In the genomic region with DNA sequence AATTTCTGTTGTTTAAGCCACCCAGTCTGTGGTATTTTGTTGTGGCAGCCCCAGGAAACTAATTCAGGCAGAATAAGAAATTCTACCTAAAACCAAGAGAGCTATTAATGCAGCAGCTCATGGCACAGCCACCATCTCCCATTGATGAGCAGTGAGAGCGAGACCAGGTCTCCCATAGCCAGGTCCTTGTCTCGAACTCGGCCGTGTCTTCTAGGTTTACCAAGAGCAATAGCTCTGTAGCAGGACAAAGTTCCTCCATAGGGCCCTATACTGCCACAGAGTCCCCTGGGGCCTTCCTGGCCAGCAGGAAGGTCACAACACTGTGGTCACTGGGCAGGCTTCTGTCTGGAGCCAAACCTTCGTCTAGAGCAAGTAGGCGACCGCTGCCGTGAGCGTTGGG, we compare ENCODE assay signal across 24 cellular contexts. TPM values are rescaled to one million over a fixed set of nuclear protein-coding genes. Genes with fewer than 3 reads are reported as not detected.
A peak's percentile ranks its signal among the peaks of the same experiment; 100 is the strongest.
DNase-seq lines count a peak whose midpoint lies in the region; ATAC-seq and TF ChIP-seq lines count a peak whose summit lies in the region.
"Had no signal": no experiment of that assay in that cellular context is flagged by ENCODE, and none has a peak within 500 bp of the region (broad histone marks: within the 10 kb centered on the region; RNA-seq: fewer than 3 reads in every experiment).

No MANE protein-coding gene starts in this region.

- H3K27ac Mint-ChIP-seq in WTC11, result peak overlapping the region; percentile 7; the same call in 1 of the 2 replicates
- no peak overlapping the region for H3K27ac Mint-ChIP-seq in activated naive CD8-positive, alpha-beta T cell treated with anti-CD3 and anti-CD28 coated beads for 36 hours
- H3K27ac Mint-ChIP-seq: B cell; CD8-positive, alpha-beta T cell had no signal

- no peak for TF ChIP-seq POLR2A in esophagus muscularis mucosa (IDR thresholded peaks at IDR 0.05; ENCODE audit: low read depth)
- TF ChIP-seq POLR2A in thyroid gland (IDR thresholded peaks at IDR 0.05), result no peak

- peaks cover 31% of the 10 kb centered on the region for H3K4me1 Mint-ChIP-seq in WTC11
- no peaks in the 10 kb centered on the region for H3K4me1 Mint-ChIP-seq in activated naive CD8-positive, alpha-beta T cell treated with anti-CD3 and anti-CD28 coated beads for 36 hours
- H3K4me1 Mint-ChIP-seq: B cell had no signal

- H3K9me3 Mint-ChIP-seq in WTC11, result no peaks in the 10 kb centered on the region
- no peaks in the 10 kb centered on the region for H3K9me3 Mint-ChIP-seq in activated naive CD8-positive, alpha-beta T cell treated with anti-CD3 and anti-CD28 coated beads for 36 hours
- H3K9me3 Mint-ChIP-seq: CD8-positive, alpha-beta T cell had no signal

- CTCF ChIA-PET in WTC11 (lab: Charles Lee), result interaction anchor here (0.5 to 1.5 kb wide), 6 partner anchors 10 to 80 kb away, joined by 3 to 5 read pairs (median 3); no protein-coding TSS in a partner anchor

- WGBS in esophagus muscularis mucosa, result 93% methylated on average over 3 of the region's 9 CpGs
- WGBS in thyroid gland, 2 donors, result 87 to 92% methylated on average over 9 of the region's 9 CpGs

- H3K4me3 ChIP-seq in esophagus muscularis mucosa (no peak overlapping the region), thyroid gland (replicated peaks in 1 of 3) (no peak overlapping the region)
- H3K4me3 ChIP-seq: SK-N-MC had no signal

- no peaks in the 10 kb centered on the region for H3K27me3 Mint-ChIP-seq in WTC11 (ENCODE audit: low read depth)
- no peaks in the 10 kb centered on the region for H3K27me3 Mint-ChIP-seq in activated naive CD8-positive, alpha-beta T cell treated with anti-CD3 and anti-CD28 coated beads for 36 hours
- H3K27me3 Mint-ChIP-seq: B cell had no signal

- ATAC-seq in left ventricle myocardium superior (peak; percentile 32), WTC11 (no peak), GM19324 (IDR thresholded peaks at IDR 0.05; ENCODE audit: low FRiP score, unreplicated experiment) (no peak)
- ATAC-seq: CD8-positive, alpha-beta T cell had no signal

- peaks cover 0 to 16% (median 8%) of the 10 kb centered on the region in 4 donors for H3K4me1 ChIP-seq in esophagus muscularis mucosa
- peaks cover 15 to 20% of the 10 kb centered on the region in 2 donors for H3K4me1 ChIP-seq in thyroid gland

- POLR2A ChIA-PET in WTC11 (lab: Charles Lee), result interaction anchor here (1.3 kb wide), 1 partner anchor 50 kb away, joined by 4 read pairs; no protein-coding TSS in a partner anchor

- no peak for DNase-seq in left ventricle myocardium superior
- DNase-seq in cardiac septum (ENCODE audit: low spot score), result no peak
- DNase-seq in WTC11 (ENCODE audit: low spot score), result no peak
- DNase-seq in esophagus muscularis mucosa (ENCODE audit: extremely low spot score), result peak; percentile 84
- no peak for DNase-seq in thyroid gland
- DNase-seq in activated naive CD8-positive, alpha-beta T cell treated with anti-CD3 and anti-CD28 coated beads for 36 hours, result no peak
- DNase-seq: CD8-positive, alpha-beta T cell; DMS 273 treated with DMSO at 0.1 percent for 48 hours; DMS79; EL; GDM1; NCI-H1048; NCI-H1417; NCI-H1694; NCI-H2029 treated with DMSO at 0.1 percent for 48 hours; NCI-H446 treated with DMSO at 0.1 percent for 48 hours; NCI-H526; RPMI8226; SIG-M5 had no signal

- TF ChIP-seq CTCF in WTC11 (IDR thresholded peaks at IDR 0.05), result no peak
- no peak for TF ChIP-seq CTCF in esophagus muscularis mucosa (IDR thresholded peaks at IDR 0.05)
- TF ChIP-seq CTCF in thyroid gland (IDR thresholded peaks at IDR 0.05), result no peak

- no peaks in the 10 kb centered on the region for H3K9me3 ChIP-seq in esophagus muscularis mucosa
- no peaks in the 10 kb centered on the region for H3K9me3 ChIP-seq in thyroid gland

- TF ChIP-seq EP300 in esophagus muscularis mucosa (IDR thresholded peaks at IDR 0.05), result no peak

- intact Hi-C loops in left ventricle myocardium superior (cut with micrococcal nuclease), result no loop called here
- intact Hi-C loops in cardiac septum (cut with DNase I), result no loop called here
- intact Hi-C loops in esophagus muscularis mucosa (cut with DNase I), result no loop called here
- intact Hi-C loops in thyroid gland (cut with DNase I), result no loop called here

- H3K27ac ChIP-seq in esophagus muscularis mucosa (replicated peaks in 1 of 4) (no peak overlapping the region), thyroid gland (no peak overlapping the region)
- H3K27ac ChIP-seq: C4-2B, HL-60, SK-N-MC had no signal

- H3K36me3 ChIP-seq in esophagus muscularis mucosa (no peaks in the 10 kb centered on the region), thyroid gland (no peaks in the 10 kb centered on the region)

- H3K27me3 ChIP-seq in esophagus muscularis mucosa, result no peaks in the 10 kb centered on the region
- H3K27me3 ChIP-seq in thyroid gland, result no peaks in the 10 kb centered on the region

- no peak overlapping the region for H3K4me3 Mint-ChIP-seq in WTC11
- H3K4me3 Mint-ChIP-seq in activated naive CD8-positive, alpha-beta T cell treated with anti-CD3 and anti-CD28 coated beads for 36 hours, result no peak overlapping the region
- H3K4me3 Mint-ChIP-seq: B cell; CD8-positive, alpha-beta T cell had no signal

- peaks cover 19% of the 10 kb centered on the region for H3K36me3 Mint-ChIP-seq in WTC11
- no peaks in the 10 kb centered on the region for H3K36me3 Mint-ChIP-seq in activated naive CD8-positive, alpha-beta T cell treated with anti-CD3 and anti-CD28 coated beads for 36 hours
- H3K36me3 Mint-ChIP-seq: CD8-positive, alpha-beta T cell had no signal

TF ChIP-seq in WTC11, 78 proteins besides CTCF, POLR2A, EP300 and RAD21 (continues in another document):
- TF ChIP-seq ZNF532 (CRISPR knock-in tag; IDR thresholded peaks at IDR 0.05; ENCODE audit: borderline replicate concordance) (no peak), ZNF671 (CRISPR knock-in tag; IDR thresholded peaks at IDR 0.05) (no peak)
- TF ChIP-seq, protein P1, sequence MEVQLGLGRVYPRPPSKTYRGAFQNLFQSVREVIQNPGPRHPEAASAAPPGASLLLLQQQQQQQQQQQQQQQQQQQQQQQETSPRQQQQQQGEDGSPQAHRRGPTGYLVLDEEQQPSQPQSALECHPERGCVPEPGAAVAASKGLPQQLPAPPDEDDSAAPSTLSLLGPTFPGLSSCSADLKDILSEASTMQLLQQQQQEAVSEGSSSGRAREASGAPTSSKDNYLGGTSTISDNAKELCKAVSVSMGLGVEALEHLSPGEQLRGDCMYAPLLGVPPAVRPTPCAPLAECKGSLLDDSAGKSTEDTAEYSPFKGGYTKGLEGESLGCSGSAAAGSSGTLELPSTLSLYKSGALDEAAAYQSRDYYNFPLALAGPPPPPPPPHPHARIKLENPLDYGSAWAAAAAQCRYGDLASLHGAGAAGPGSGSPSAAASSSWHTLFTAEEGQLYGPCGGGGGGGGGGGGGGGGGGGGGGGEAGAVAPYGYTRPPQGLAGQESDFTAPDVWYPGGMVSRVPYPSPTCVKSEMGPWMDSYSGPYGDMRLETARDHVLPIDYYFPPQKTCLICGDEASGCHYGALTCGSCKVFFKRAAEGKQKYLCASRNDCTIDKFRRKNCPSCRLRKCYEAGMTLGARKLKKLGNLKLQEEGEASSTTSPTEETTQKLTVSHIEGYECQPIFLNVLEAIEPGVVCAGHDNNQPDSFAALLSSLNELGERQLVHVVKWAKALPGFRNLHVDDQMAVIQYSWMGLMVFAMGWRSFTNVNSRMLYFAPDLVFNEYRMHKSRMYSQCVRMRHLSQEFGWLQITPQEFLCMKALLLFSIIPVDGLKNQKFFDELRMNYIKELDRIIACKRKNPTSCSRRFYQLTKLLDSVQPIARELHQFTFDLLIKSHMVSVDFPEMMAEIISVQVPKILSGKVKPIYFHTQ (CRISPR knock-in tag; IDR thresholded peaks at IDR 0.05), result no peak

RNA-seq across cellular contexts. Expression of gene TJP2, which starts 34.5 kb away (rescaled TPM):
- total RNA-seq in left ventricle myocardium superior, result 123 TPM
- 67.0 TPM for total RNA-seq in cardiac septum
- 155 to 159 TPM (median 156 TPM) in 3 replicates for total RNA-seq in WTC11 (2021)
- total RNA-seq in esophagus muscularis mucosa, result 100 to 1,000 TPM; 101 to 172 (median 125) TPM
- total RNA-seq in thyroid gland, result 100 to 1,000 TPM; 200 to 266 (median 232) TPM
- 1 to 10 TPM; 4.1 to 5.9 TPM for total RNA-seq in activated naive CD8-positive, alpha-beta T cell treated with anti-CD3 and anti-CD28 coated beads for 36 hours
